In the genomic region with DNA sequence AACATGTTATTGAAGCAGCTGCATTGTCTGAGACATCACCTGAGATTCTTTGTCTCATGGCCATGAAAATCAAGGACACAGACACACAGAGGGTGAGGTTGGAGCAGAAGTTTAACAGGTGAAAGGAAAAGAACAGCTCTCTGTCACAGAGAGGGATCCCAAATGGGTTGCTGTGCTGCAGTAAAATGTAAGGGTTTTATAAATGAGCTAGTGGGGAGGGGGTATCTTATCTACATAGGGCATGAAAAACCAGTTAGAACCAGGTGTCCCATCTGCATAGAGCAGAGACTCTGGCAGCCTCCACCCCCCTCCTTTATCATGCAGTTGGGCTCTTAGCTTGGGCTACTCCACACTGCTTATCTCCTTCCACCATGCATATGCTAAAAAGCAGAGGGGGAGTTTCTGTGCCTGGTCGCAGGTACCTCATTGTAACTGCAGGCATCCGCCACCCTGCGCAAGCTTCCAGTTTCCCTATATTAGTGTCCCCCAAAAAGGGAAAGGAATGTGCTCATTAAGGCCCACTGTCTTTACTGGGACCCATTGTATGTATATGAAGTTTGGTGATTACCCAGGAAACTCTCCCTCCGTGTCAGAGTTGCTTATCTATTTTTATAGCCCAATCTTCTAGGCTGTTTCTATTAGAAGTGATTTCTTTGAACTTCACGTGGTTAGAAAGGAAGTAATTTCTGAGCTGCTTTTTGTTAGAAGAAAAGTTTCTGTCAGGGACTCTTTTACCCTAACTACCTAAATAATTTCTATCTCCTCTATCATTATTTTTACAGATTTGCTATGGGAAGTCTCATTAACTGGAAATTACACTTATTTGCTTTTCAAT, we compare ENCODE assay signal across 1 cellular context.
A peak's percentile ranks its signal among the peaks of the same experiment; 100 is the strongest.
TF ChIP-seq lines count a peak whose summit lies in the region.

No MANE protein-coding gene starts in this region.

TF ChIP-seq in K562, 482 proteins besides CTCF, POLR2A, EP300 and RAD21 (continued from another document):
- TF ChIP-seq, protein P1, sequence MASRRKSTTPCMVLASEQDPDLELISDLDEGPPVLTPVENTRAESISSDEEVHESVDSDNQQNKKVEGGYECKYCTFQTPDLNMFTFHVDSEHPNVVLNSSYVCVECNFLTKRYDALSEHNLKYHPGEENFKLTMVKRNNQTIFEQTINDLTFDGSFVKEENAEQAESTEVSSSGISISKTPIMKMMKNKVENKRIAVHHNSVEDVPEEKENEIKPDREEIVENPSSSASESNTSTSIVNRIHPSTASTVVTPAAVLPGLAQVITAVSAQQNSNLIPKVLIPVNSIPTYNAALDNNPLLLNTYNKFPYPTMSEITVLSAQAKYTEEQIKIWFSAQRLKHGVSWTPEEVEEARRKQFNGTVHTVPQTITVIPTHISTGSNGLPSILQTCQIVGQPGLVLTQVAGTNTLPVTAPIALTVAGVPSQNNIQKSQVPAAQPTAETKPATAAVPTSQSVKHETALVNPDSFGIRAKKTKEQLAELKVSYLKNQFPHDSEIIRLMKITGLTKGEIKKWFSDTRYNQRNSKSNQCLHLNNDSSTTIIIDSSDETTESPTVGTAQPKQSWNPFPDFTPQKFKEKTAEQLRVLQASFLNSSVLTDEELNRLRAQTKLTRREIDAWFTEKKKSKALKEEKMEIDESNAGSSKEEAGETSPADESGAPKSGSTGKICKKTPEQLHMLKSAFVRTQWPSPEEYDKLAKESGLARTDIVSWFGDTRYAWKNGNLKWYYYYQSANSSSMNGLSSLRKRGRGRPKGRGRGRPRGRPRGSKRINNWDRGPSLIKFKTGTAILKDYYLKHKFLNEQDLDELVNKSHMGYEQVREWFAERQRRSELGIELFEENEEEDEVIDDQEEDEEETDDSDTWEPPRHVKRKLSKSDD (conservative IDR thresholded peaks at IDR 0.05; ENCODE audit: low read length), result 0 out of 2 replicates have a peak, but pooled peaks have one; percentile 40
- TF ChIP-seq MAZ (CRISPR knock-in tag; conservative IDR thresholded peaks at IDR 0.05 in 1 of 2, IDR thresholded peaks at IDR 0.05 in 1 of 2) (peak; percentile 70 to 89), TAF9B (IDR thresholded peaks at IDR 0.05; ENCODE audit: partially characterized antibody) (peak; percentile 41), POLR2AphosphoS5 (IDR thresholded peaks at IDR 0.05; ENCODE audit: control insufficient read depth, insufficient read depth, low read depth, low read length) (peak; percentile 98), EP400 (IDR thresholded peaks at IDR 0.05) (peak; percentile 60), ATF1 (CRISPR knock-in tag; IDR thresholded peaks at IDR 0.05) (no peak), ATF1 (tag; IDR thresholded peaks at IDR 0.05) (peak; percentile 51), ZNF324 (CRISPR knock-in tag; IDR thresholded peaks at IDR 0.05) (no peak), ZBTB7A (IDR thresholded peaks at IDR 0.05; ENCODE audit: borderline replicate concordance, control insufficient read depth, low read depth, low read length) (no peak), ZNF668 (CRISPR knock-in tag; IDR thresholded peaks at IDR 0.05) (no peak), MXI1 (IDR thresholded peaks at IDR 0.05; ENCODE audit: low read depth, low read length) (peak; percentile 72; the same call in 1 of the 2 replicates), NFE2 (IDR thresholded peaks at IDR 0.05; ENCODE audit: low read depth) (0 out of 2 replicates have a peak, but pooled peaks have one; percentile 17), KHSRP (IDR thresholded peaks at IDR 0.05) (0 out of 2 replicates have a peak, but pooled peaks have one; percentile 23), ZNF583 (CRISPR knock-in tag; IDR thresholded peaks at IDR 0.05) (peak; percentile 72; the same call in 1 of the 2 replicates), TRIM24 (IDR thresholded peaks at IDR 0.05) (peak; percentile 97 to 98), MTA3 (IDR thresholded peaks at IDR 0.05; ENCODE audit: borderline replicate concordance) (peak; percentile 73; the same call in 1 of the 2 replicates), CBX1 (IDR thresholded peaks at IDR 0.05; ENCODE audit: low read depth) (0 out of 2 replicates have a peak, but pooled peaks have one; percentile 47), NCOR1 (IDR thresholded peaks at IDR 0.05) (peak; percentile 98), YY1 (IDR thresholded peaks at IDR 0.05; ENCODE audit: borderline replicate concordance in 1 of 3, control insufficient read depth in 1 of 3, extremely low read depth in 1 of 3, insufficient read depth in 3 of 3, insufficient read length in 1 of 3, insufficient replicate concordance in 2 of 3, low read depth in 1 of 3, low read length in 2 of 3) (peak in 1 of 3 experiments; percentile 21), ZNF764 (CRISPR knock-in tag; IDR thresholded peaks at IDR 0.05; ENCODE audit: low read depth) (no peak), ZKSCAN1 (IDR thresholded peaks at IDR 0.05; ENCODE audit: low read depth, low read length) (0 out of 2 replicates have a peak, but pooled peaks have one; percentile 48), ZFP36 (IDR thresholded peaks at IDR 0.05; ENCODE audit: low read depth, low read length, partially characterized antibody) (peak; percentile 75), TSC22D4 (tag; IDR thresholded peaks at IDR 0.05) (no peak), ZNF589 (CRISPR knock-in tag; IDR thresholded peaks at IDR 0.05; ENCODE audit: low read depth) (peak; percentile 88), ZNF584 (CRISPR knock-in tag; IDR thresholded peaks at IDR 0.05; ENCODE audit: low read depth) (peak; percentile 51; the same call in 1 of the 2 replicates), NCOA2 (IDR thresholded peaks at IDR 0.05; ENCODE audit: partially characterized antibody in 2 of 2) (peak; percentile 33 to 49), KLF6 (CRISPR knock-in tag; IDR thresholded peaks at IDR 0.05; ENCODE audit: borderline replicate concordance) (0 out of 2 replicates have a peak, but pooled peaks have one; percentile 29), NR4A1 (CRISPR knock-in tag; IDR thresholded peaks at IDR 0.05) (no peak), NR4A1 (tag; IDR thresholded peaks at IDR 0.05) (peak; percentile 80), CCNT2 (IDR thresholded peaks at IDR 0.05; ENCODE audit: borderline replicate concordance, extremely low read depth, insufficient read length, low read depth, low read length) (peak; percentile 89), EGR1 (conservative IDR thresholded peaks at IDR 0.05) (peak; percentile 67), FUS (optimal IDR thresholded peaks at IDR 0.05; ENCODE audit: low read depth, low read length) (no peak)
- TF ChIP-seq, protein P2, sequence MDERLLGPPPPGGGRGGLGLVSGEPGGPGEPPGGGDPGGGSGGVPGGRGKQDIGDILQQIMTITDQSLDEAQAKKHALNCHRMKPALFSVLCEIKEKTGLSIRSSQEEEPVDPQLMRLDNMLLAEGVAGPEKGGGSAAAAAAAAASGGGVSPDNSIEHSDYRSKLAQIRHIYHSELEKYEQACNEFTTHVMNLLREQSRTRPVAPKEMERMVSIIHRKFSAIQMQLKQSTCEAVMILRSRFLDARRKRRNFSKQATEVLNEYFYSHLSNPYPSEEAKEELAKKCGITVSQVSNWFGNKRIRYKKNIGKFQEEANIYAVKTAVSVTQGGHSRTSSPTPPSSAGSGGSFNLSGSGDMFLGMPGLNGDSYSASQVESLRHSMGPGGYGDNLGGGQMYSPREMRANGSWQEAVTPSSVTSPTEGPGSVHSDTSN (CRISPR knock-in tag; IDR thresholded peaks at IDR 0.05; ENCODE audit: low read depth), result no peak
- TF ChIP-seq, protein P2 (tag; conservative IDR thresholded peaks at IDR 0.05; ENCODE audit: low read depth), result peak; percentile 10; the same call in 1 of the 2 replicates
- TF ChIP-seq, protein P3, sequence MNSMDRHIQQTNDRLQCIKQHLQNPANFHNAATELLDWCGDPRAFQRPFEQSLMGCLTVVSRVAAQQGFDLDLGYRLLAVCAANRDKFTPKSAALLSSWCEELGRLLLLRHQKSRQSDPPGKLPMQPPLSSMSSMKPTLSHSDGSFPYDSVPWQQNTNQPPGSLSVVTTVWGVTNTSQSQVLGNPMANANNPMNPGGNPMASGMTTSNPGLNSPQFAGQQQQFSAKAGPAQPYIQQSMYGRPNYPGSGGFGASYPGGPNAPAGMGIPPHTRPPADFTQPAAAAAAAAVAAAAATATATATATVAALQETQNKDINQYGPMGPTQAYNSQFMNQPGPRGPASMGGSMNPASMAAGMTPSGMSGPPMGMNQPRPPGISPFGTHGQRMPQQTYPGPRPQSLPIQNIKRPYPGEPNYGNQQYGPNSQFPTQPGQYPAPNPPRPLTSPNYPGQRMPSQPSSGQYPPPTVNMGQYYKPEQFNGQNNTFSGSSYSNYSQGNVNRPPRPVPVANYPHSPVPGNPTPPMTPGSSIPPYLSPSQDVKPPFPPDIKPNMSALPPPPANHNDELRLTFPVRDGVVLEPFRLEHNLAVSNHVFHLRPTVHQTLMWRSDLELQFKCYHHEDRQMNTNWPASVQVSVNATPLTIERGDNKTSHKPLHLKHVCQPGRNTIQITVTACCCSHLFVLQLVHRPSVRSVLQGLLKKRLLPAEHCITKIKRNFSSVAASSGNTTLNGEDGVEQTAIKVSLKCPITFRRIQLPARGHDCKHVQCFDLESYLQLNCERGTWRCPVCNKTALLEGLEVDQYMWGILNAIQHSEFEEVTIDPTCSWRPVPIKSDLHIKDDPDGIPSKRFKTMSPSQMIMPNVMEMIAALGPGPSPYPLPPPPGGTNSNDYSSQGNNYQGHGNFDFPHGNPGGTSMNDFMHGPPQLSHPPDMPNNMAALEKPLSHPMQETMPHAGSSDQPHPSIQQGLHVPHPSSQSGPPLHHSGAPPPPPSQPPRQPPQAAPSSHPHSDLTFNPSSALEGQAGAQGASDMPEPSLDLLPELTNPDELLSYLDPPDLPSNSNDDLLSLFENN (IDR thresholded peaks at IDR 0.05; ENCODE audit: low read depth in 2 of 2, low read length in 2 of 2), result peak in 1 of 2 experiments; percentile 94; a peak in 2 of 4 replicates
- TF ChIP-seq, protein P4, sequence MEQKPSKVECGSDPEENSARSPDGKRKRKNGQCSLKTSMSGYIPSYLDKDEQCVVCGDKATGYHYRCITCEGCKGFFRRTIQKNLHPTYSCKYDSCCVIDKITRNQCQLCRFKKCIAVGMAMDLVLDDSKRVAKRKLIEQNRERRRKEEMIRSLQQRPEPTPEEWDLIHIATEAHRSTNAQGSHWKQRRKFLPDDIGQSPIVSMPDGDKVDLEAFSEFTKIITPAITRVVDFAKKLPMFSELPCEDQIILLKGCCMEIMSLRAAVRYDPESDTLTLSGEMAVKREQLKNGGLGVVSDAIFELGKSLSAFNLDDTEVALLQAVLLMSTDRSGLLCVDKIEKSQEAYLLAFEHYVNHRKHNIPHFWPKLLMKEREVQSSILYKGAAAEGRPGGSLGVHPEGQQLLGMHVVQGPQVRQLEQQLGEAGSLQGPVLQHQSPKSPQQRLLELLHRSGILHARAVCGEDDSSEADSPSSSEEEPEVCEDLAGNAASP (IDR thresholded peaks at IDR 0.05), result no peak
